In the genomic region with DNA sequence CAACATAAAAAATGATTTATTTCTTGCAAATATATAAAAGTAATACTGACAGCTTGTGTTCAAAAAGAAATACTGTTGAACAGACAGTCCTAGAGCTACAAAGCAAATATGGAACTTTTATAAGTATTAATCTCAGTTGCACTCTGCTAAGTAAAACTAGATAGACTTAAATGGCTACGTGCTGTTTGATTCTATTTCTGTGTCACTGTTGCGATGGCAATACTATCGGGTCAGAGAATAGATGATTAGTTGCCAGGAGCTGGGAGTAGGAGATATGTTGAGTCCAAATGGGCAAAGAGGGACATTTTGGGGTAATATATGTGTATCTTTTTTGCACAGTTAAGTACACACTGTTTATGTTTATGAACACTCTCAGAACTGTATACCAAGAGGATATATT, we compare ENCODE assay signal across 25 cellular contexts. TPM values are rescaled to one million over a fixed set of nuclear protein-coding genes. Genes with fewer than 3 reads are reported as not detected.
A peak's percentile ranks its signal among the peaks of the same experiment; 100 is the strongest.
DNase-seq lines count a peak whose midpoint lies in the region; ATAC-seq lines count a peak whose summit lies in the region.
"Had no signal": no experiment of that assay in that cellular context is flagged by ENCODE, and none has a peak within 500 bp of the region (broad histone marks: within the 10 kb centered on the region; RNA-seq: fewer than 3 reads in every experiment).

No MANE protein-coding gene starts in this region.

- no peak overlapping the region for H3K23ac ChIP-seq in mesendoderm (ENCODE audit: low read length)

- intact Hi-C loops in Right ventricle myocardium superior (cut with DNase I) (no loop called here), left cardiac atrium (cut with DNase I) (no loop called here)

- peak overlapping the region; percentile 4 for H3K4me3 ChIP-seq in endocrine pancreas (ENCODE audit: control insufficient read depth, insufficient read depth, low read length)
- H3K4me3 ChIP-seq in mesendoderm (ENCODE audit: low read length): no peak overlapping the region
- H3K4me3 ChIP-seq: BLaER1, GM12878 had no signal

- peaks cover 2 to 18% (median 10%) of the 10 kb centered on the region in 5 donors for H3K27me3 Mint-ChIP-seq in naive thymus-derived CD8-positive, alpha-beta T cell

- H3K36me3 ChIP-seq in endocrine pancreas (ENCODE audit: control insufficient read depth, insufficient read depth, low read length): no peaks in the 10 kb centered on the region
- no peaks in the 10 kb centered on the region for H3K36me3 ChIP-seq in mesendoderm (ENCODE audit: control insufficient read depth, insufficient read depth, low read length)
- H3K36me3 ChIP-seq: BE2C, BLaER1 had no signal

- no peak overlapping the region for H3K4me3 Mint-ChIP-seq in naive thymus-derived CD8-positive, alpha-beta T cell
- H3K4me3 Mint-ChIP-seq: CD14-positive monocyte; CD4-positive, alpha-beta memory T cell; CD4-positive, CD25-positive, alpha-beta regulatory T cell; CD8-positive, alpha-beta memory T cell had no signal

- H3K4me1 Mint-ChIP-seq in naive thymus-derived CD8-positive, alpha-beta T cell: no peaks in the 10 kb centered on the region
- H3K4me1 Mint-ChIP-seq: CD14-positive monocyte; CD4-positive, alpha-beta memory T cell; CD4-positive, CD25-positive, alpha-beta regulatory T cell; CD8-positive, alpha-beta memory T cell had no signal

- H2BK5ac ChIP-seq in mesendoderm (ENCODE audit: low read length): no peak overlapping the region

- no peaks in the 10 kb centered on the region for H3K36me3 Mint-ChIP-seq in naive thymus-derived CD8-positive, alpha-beta T cell
- H3K36me3 Mint-ChIP-seq: CD14-positive monocyte; CD4-positive, alpha-beta memory T cell; CD4-positive, CD25-positive, alpha-beta regulatory T cell; CD8-positive, alpha-beta memory T cell had no signal

- DNase-seq in Right ventricle myocardium superior: no peak
- DNase-seq in left cardiac atrium: no peak
- no peak for DNase-seq in mesendoderm
- DNase-seq in naive thymus-derived CD8-positive, alpha-beta T cell: no peak
- DNase-seq: 8988T; ACHN; BE2C; C1 segment of cervical spinal cord; CD4-positive, alpha-beta memory T cell; CD4-positive, CD25-positive, alpha-beta regulatory T cell; CD8-positive, alpha-beta memory T cell; COR-L47; DMS 273 treated with DMSO at 0.1 percent for 48 hours; DMS153; DMS53; DMS79; DND-41; EL; GDM1 had no signal

- no peak overlapping the region for H2BK15ac ChIP-seq in mesendoderm (replicated peaks; ENCODE audit: low read depth)

- no peak overlapping the region for H3K27ac ChIP-seq in mesendoderm (ENCODE audit: low read depth, low read length)
- H3K27ac ChIP-seq: BLaER1 had no signal

- no peaks in the 10 kb centered on the region for H3K79me1 ChIP-seq in mesendoderm (ENCODE audit: low read length)

- no peak overlapping the region for H3K27ac Mint-ChIP-seq in naive thymus-derived CD8-positive, alpha-beta T cell
- H3K27ac Mint-ChIP-seq: CD14-positive monocyte; CD4-positive, alpha-beta memory T cell; CD4-positive, CD25-positive, alpha-beta regulatory T cell; CD8-positive, alpha-beta memory T cell had no signal

- H4K5ac ChIP-seq in mesendoderm (ENCODE audit: low read length): no peak overlapping the region

- no peak overlapping the region for H3K4me2 ChIP-seq in mesendoderm (ENCODE audit: low read length)
- H3K4me2 ChIP-seq: BLaER1 had no signal

- H2AK5ac ChIP-seq in mesendoderm (ENCODE audit: low read length): no peak overlapping the region

- peaks cover 8% of the 10 kb centered on the region for H3K4me1 ChIP-seq in endocrine pancreas (ENCODE audit: control insufficient read depth, insufficient read depth, low read length)
- H3K4me1 ChIP-seq in mesendoderm (ENCODE audit: control insufficient read depth, low read depth, low read length): no peaks in the 10 kb centered on the region
- H3K4me1 ChIP-seq: BE2C, BLaER1 had no signal

- H4K8ac ChIP-seq in mesendoderm (ENCODE audit: low read depth, low read length): no peak overlapping the region

- H3K27me3 ChIP-seq in endocrine pancreas (ENCODE audit: control insufficient read depth, insufficient read depth, low read length) (no peaks in the 10 kb centered on the region), mesendoderm (ENCODE audit: insufficient read depth, low read length, poor library complexity) (no peaks in the 10 kb centered on the region)
- H3K27me3 ChIP-seq: BE2C, BLaER1 had no signal

- WGBS in mesendoderm (ENCODE audit: extremely low coverage, insufficient coverage, low lambda C conversion rate): no CpG with 5 or more reads among the region's 3 CpGs

- no peak overlapping the region for H2BK120ac ChIP-seq in mesendoderm (ENCODE audit: low read depth, low read length)

- POLR2A ChIA-PET in naive thymus-derived CD8-positive, alpha-beta T cell (lab: Charles Lee): no interaction called here

- no peaks in the 10 kb centered on the region for H3K9me3 ChIP-seq in endocrine pancreas (ENCODE audit: control insufficient read depth, low read length)
- H3K9me3 ChIP-seq: BE2C, BLaER1 had no signal

- ATAC-seq in Right ventricle myocardium superior (ENCODE audit: poor library complexity) (peak; percentile 63), left cardiac atrium (no peak), HG03342 (IDR thresholded peaks at IDR 0.05; ENCODE audit: unreplicated experiment) (no peak)
- no peak for ATAC-seq in naive thymus-derived CD8-positive, alpha-beta T cell
- ATAC-seq: GM12878 had no signal

- H3K18ac ChIP-seq in mesendoderm (ENCODE audit: low read length): no peak overlapping the region

- H3K9ac ChIP-seq in endocrine pancreas (ENCODE audit: control insufficient read depth, insufficient read depth, low read length) (no peak overlapping the region), mesendoderm (ENCODE audit: low read length) (no peak overlapping the region)
- H3K9ac ChIP-seq: BLaER1 had no signal

- H3K79me2 ChIP-seq in mesendoderm (ENCODE audit: control insufficient read depth, insufficient read depth, low read length): no peaks in the 10 kb centered on the region

- H3K9me3 Mint-ChIP-seq in naive thymus-derived CD8-positive, alpha-beta T cell: peaks cover 0 to 2% (median 0%) of the 10 kb centered on the region in 9 donors
- H3K9me3 Mint-ChIP-seq: CD14-positive monocyte; CD4-positive, alpha-beta memory T cell; CD4-positive, CD25-positive, alpha-beta regulatory T cell; CD8-positive, alpha-beta memory T cell had no signal

- no peak overlapping the region for H3K56ac ChIP-seq in mesendoderm (ENCODE audit: low read length)

- peak overlapping the region; percentile 16 for H3K4ac ChIP-seq in mesendoderm (ENCODE audit: low read depth, low read length)

RNA-seq across cellular contexts. Expression of a gene that starts 41.1 kb away (rescaled TPM):
- total RNA-seq in Right ventricle myocardium superior (not detected), left cardiac atrium (1 to 10 TPM; 7.3 to 8.8 TPM)
- polyA plus RNA-seq in mesendoderm (2013, experiment 1 of 2): 4.6 TPM
- polyA plus RNA-seq in mesendoderm (2013, experiment 2 of 2): 4.8 TPM
- total RNA-seq in naive thymus-derived CD8-positive, alpha-beta T cell: 1 to 10 TPM; 3.5 to 4.0 TPM
- 1 to 10 TPM in 1 of 3 donors, not detected in 2; 1.0 TPM for polyA plus RNA-seq in naive thymus-derived CD8-positive, alpha-beta T cell
- total RNA-seq: G401 had no signal
- polyA plus RNA-seq: CD14-positive monocyte had no signal
